Comparison of ENCODE assay signal across 24 cellular contexts in genomic region chr11:67520856-67521824, GRCh38. TPM values are rescaled to one million over a fixed set of nuclear protein-coding genes. Genes with fewer than 3 reads are reported as not detected.
DNase-seq lines count a peak whose midpoint lies in the region; ATAC-seq, FAIRE-seq and TF ChIP-seq lines count a peak whose summit lies in the region.
"Had no signal": no experiment of that assay in that cellular context is flagged by ENCODE, and none has a peak within 500 bp of the region (broad histone marks: within the 10 kb centered on the region; RNA-seq: fewer than 3 reads in every experiment).

No MANE protein-coding gene starts in this region.

- H3K9me3 ChIP-seq in H1 (ENCODE audit: insufficient read depth in 2 of 2, low read depth in 1 of 2, low read length in 1 of 2) (no peaks in the 10 kb centered on the region), spleen (no peaks in the 10 kb centered on the region), body of pancreas (no peaks in the 10 kb centered on the region), A673 (ENCODE audit: low read depth, low read length, poor library complexity, severe bottlenecking) (no peaks in the 10 kb centered on the region)

- no peak overlapping the region for H2BK20ac ChIP-seq in H1 (ENCODE audit: low read length)

- H2AFZ ChIP-seq in H1 (ENCODE audit: low read length): no peak overlapping the region

- TF ChIP-seq EP300 in H1 (IDR thresholded peaks at IDR 0.05; ENCODE audit: borderline replicate concordance in 1 of 2, low read depth in 2 of 2, low read length in 2 of 2): no peak

- POLR2A ChIA-PET in H1 (lab: Charles Lee; ENCODE audit: partially characterized antibody): interaction anchor here (0.5 to 1.4 kb wide), 3 partner anchors 22 to 84 kb away, joined by 3 read pairs; partner anchors contain the start of gene PTPRCAP
- POLR2A ChIA-PET in A673 (lab: Charles Lee; ENCODE audit: low non-redundant PET): no interaction called here

- H3K79me2 ChIP-seq in H1 (ENCODE audit: control insufficient read depth in 1 of 2, insufficient read depth in 2 of 2, low read length in 2 of 2): no peaks in the 10 kb centered on the region

- FAIRE-seq in H1 (lab: Jason Lieb, UNC): no peak
- FAIRE-seq: A204.1, GM12878, GM18507, H54, HepG2 had no signal

- no peak overlapping the region for H2AK5ac ChIP-seq in H1 (ENCODE audit: low read depth, low read length)

- H2BK12ac ChIP-seq in H1 (ENCODE audit: low read depth, low read length): no peak overlapping the region

- no peak overlapping the region for H4K5ac ChIP-seq in H1 (ENCODE audit: insufficient read length, low read depth, low read length)

- H3K27ac ChIP-seq in C4-2B (peak overlapping the region; percentile 25; the same call in 1 of the 2 replicates), H1 (ENCODE audit: low read depth, low read length) (no peak overlapping the region), spleen (no peak overlapping the region), body of pancreas (no peak overlapping the region), A673 (ENCODE audit: low read depth, low read length, poor library complexity, severe bottlenecking) (no peak overlapping the region)

- TF ChIP-seq POLR2A in H1 (IDR thresholded peaks at IDR 0.05; ENCODE audit: control extremely low read depth in 1 of 2, low read depth in 2 of 2, low read length in 2 of 2): no peak
- no peak for TF ChIP-seq POLR2A in spleen (IDR thresholded peaks at IDR 0.05)
- TF ChIP-seq POLR2A in body of pancreas (IDR thresholded peaks at IDR 0.05): no peak

- H3K56ac ChIP-seq in H1 (replicated peaks; ENCODE audit: insufficient read length, low read depth, low read length): no peak overlapping the region

- BruUV-seq in A673 (replicated peaks; lab: Mats Ljungman, UMichigan): no TSS peak

- DNase-seq in H7: peak; percentile 34
- DNase-seq in H1 (ENCODE audit: low read depth in 1 of 2, low spot score in 2 of 2): no peak
- peak; percentile 41 for DNase-seq in spleen
- DNase-seq in body of pancreas: no peak
- no peak for DNase-seq in A673 (ENCODE audit: low spot score)
- no peak for DNase-seq in GM03348 (ENCODE audit: low spot score)
- DNase-seq: AML-193; CD4-positive, alpha-beta memory T cell; DMS153; DMS79; GDM1; Kasumi-1; KG1 had no signal

- H2BK120ac ChIP-seq in H1 (replicated peaks; ENCODE audit: low read depth, low read length): no peak overlapping the region

- CTCF ChIA-PET in H1 (lab: Charles Lee; ENCODE audit: partially characterized antibody) (no interaction called here), A673 (lab: Charles Lee) (no interaction called here)

- H2BK15ac ChIP-seq in H1 (ENCODE audit: low read length): no peak overlapping the region

- no peak for TF ChIP-seq RAD21 in H1 (IDR thresholded peaks at IDR 0.05 in 1 of 2, conservative IDR thresholded peaks at IDR 0.05 in 1 of 2; ENCODE audit: low read depth in 2 of 2, low read length in 2 of 2)

- H3K9ac ChIP-seq in H1 (replicated peaks in 1 of 4; ENCODE audit: extremely low read depth in 1 of 4, low read depth in 3 of 4, low read length in 3 of 4): no peak overlapping the region

- H3K4me3 ChIP-seq in H7 (ENCODE audit: insufficient read depth, low read depth, low read length) (no peak overlapping the region), H1 (ENCODE audit: extremely low read depth in 1 of 4, insufficient read depth in 2 of 4, low read depth in 3 of 4, low read length in 4 of 4) (no peak overlapping the region), spleen (no peak overlapping the region), body of pancreas (no peak overlapping the region), A673 (ENCODE audit: low read depth, low read length, poor library complexity, severe bottlenecking) (no peak overlapping the region)
- H3K4me3 ChIP-seq: GM12878 had no signal

- H3K4me2 ChIP-seq in H1 (ENCODE audit: insufficient read depth in 1 of 2, low read depth in 2 of 2, low read length in 2 of 2): no peak overlapping the region

- H3K4ac ChIP-seq in H1 (replicated peaks; ENCODE audit: insufficient read length, low read depth, low read length): no peak overlapping the region

- H2BK5ac ChIP-seq in H1 (ENCODE audit: low read depth, low read length): no peak overlapping the region

- H3K18ac ChIP-seq in H1 (ENCODE audit: extremely low read depth, low read length): no peak overlapping the region

- H3K14ac ChIP-seq in H1 (ENCODE audit: insufficient read length): no peak overlapping the region

- H3K27me3 ChIP-seq in H7 (ENCODE audit: control insufficient read depth, insufficient read depth, low read length) (peaks cover 1% of the 10 kb centered on the region; the same call in 1 of the 2 replicates), H1 (replicated peaks in 1 of 4; ENCODE audit: control insufficient read depth in 3 of 4, extremely low read depth in 1 of 4, insufficient read depth in 3 of 4, low read length in 3 of 4) (no peaks in the 10 kb centered on the region), spleen (replicated peaks in 1 of 7) (peaks cover 0 to 17% (median 0%) of the 10 kb centered on the region in 7 donors), body of pancreas (no peaks in the 10 kb centered on the region), A673 (replicated peaks; ENCODE audit: insufficient read depth, low read depth, low read length, poor library complexity) (no peaks in the 10 kb centered on the region)

- no peak overlapping the region for H4K8ac ChIP-seq in H1 (ENCODE audit: extremely low read depth, insufficient read depth, low read length)

- no peaks in the 10 kb centered on the region for H3K36me3 ChIP-seq in H7 (replicated peaks; ENCODE audit: control insufficient read depth, insufficient read depth, low read length)
- H3K36me3 ChIP-seq in H1 (ENCODE audit: control insufficient read depth in 2 of 4, insufficient read depth in 4 of 4, low read length in 3 of 4): no peaks in the 10 kb centered on the region
- H3K36me3 ChIP-seq in spleen: no peaks in the 10 kb centered on the region
- no peaks in the 10 kb centered on the region for H3K36me3 ChIP-seq in body of pancreas (replicated peaks in 1 of 2; ENCODE audit: insufficient read depth in 1 of 2, low read depth in 2 of 2)
- no peaks in the 10 kb centered on the region for H3K36me3 ChIP-seq in A673 (ENCODE audit: insufficient read depth, low read length, poor library complexity, severe bottlenecking)

- WGBS in H1 (ENCODE audit: extremely low coverage in 1 of 2, insufficient coverage in 1 of 2, insufficient read length in 1 of 2, insufficient replicate concordance in 2 of 2, low coverage in 1 of 2, low lambda C conversion rate in 2 of 2, missing lambda C conversion rate in 1 of 2), 2 experiments: 87% methylated on average over 16 of the region's 16 CpGs; no CpG with 5 or more reads in 1 of the 2 experiments
- 76 to 92% (median 88%) methylated on average over 14 to 16 of the region's 16 CpGs for WGBS in spleen, 5 donors
- WGBS in body of pancreas, 2 donors: 90 to 91% methylated on average over 14 to 16 of the region's 16 CpGs

- no peaks in the 10 kb centered on the region for H4K20me1 ChIP-seq in H1 (replicated peaks in 1 of 2; ENCODE audit: control insufficient read depth in 1 of 2, insufficient read depth in 2 of 2, low read length in 2 of 2)

- H3K4me1 ChIP-seq in H1 (replicated peaks in 1 of 4; ENCODE audit: control insufficient read depth in 3 of 4, insufficient read depth in 4 of 4, low read length in 3 of 4) (no peaks in the 10 kb centered on the region), spleen (no peaks in the 10 kb centered on the region), body of pancreas (peaks cover 12% of the 10 kb centered on the region), A673 (ENCODE audit: insufficient read depth, low read length, poor library complexity, severe bottlenecking) (no peaks in the 10 kb centered on the region)

- no peak overlapping the region for H4K91ac ChIP-seq in H1 (replicated peaks; ENCODE audit: insufficient read length, low read length)

- intact Hi-C loops in spleen (cut with DNase I; ENCODE audit: low total_unique reads): no loop called here
- intact Hi-C loops in body of pancreas (cut with DNase I): no loop called here
- intact Hi-C loops in A673 (cut with micrococcal nuclease; ENCODE audit: unreplicated experiment): no loop called here

- no peak overlapping the region for H3K23ac ChIP-seq in H1 (ENCODE audit: insufficient read length)

- no peaks in the 10 kb centered on the region for H3K79me1 ChIP-seq in H1 (ENCODE audit: low read depth, low read length)

- no peak for TF ChIP-seq CTCF in C4-2B (conservative IDR thresholded peaks at IDR 0.05)
- TF ChIP-seq CTCF in H1 (IDR thresholded peaks at IDR 0.05; ENCODE audit: control extremely low read depth in 1 of 3, insufficient read depth in 1 of 3, low read depth in 1 of 3, low read length in 3 of 3): no peak
- TF ChIP-seq CTCF in spleen (IDR thresholded peaks at IDR 0.05 in 8 of 11, conservative IDR thresholded peaks at IDR 0.05 in 3 of 11): no peak
- TF ChIP-seq CTCF in body of pancreas (IDR thresholded peaks at IDR 0.05): no peak
- TF ChIP-seq CTCF in A673 (conservative IDR thresholded peaks at IDR 0.05; ENCODE audit: low read depth, low read length): no peak

- ATAC-seq in body of pancreas: no peak
- ATAC-seq: GM12878, HCT116, HepG2 had no signal

- H3K23me2 ChIP-seq in H1 (ENCODE audit: low read depth, low read length): no peaks in the 10 kb centered on the region

RNA-seq across cellular contexts. Expression of gene CABP2, which starts 2.1 kb away (rescaled TPM):
- not detected in 2 replicates for total RNA-seq in H7 (2014; rRNA removed; shearing (Covaris generic))
- total RNA-seq in H1 (2021; fragmentation: NEBNext Ultra II Directional; extraction: Animal tissue kit (Norgen Biotek cat#: 25700)): not detected in 2 replicates
- polyA plus RNA-seq in H1 (2011; rRNA removed) (not detected in 2 replicates), spleen (not detected)
- polyA plus RNA-seq in H1 (2011; cell fraction: cytosol; rRNA removed): not detected
- not detected for polyA plus RNA-seq in H1 (2011; cell fraction: nucleus; rRNA removed)
- not detected in 4 replicates for polyA plus RNA-seq in H1 (2012, experiment 1 of 2)
- not detected for polyA plus RNA-seq in H1 (2012, experiment 2 of 2)
- not detected for polyA plus RNA-seq in H1 (2013, experiment 1 of 2)
- not detected for polyA plus RNA-seq in H1 (2013, experiment 2 of 2)
- not detected in 2 replicates for polyA minus RNA-seq in H1 (2011; rRNA and poly(A)+ RNA removed)
- not detected for polyA minus RNA-seq in H1 (2011; cell fraction: cytosol; rRNA and poly(A)+ RNA removed)
- polyA minus RNA-seq in H1 (2011; cell fraction: nucleus; rRNA and poly(A)+ RNA removed): not detected
- total RNA-seq in spleen (not detected), body of pancreas (not detected), A673 (2021) (not detected in 2 replicates)
- total RNA-seq: CD4-positive, alpha-beta memory T cell; Daoy; GM12878; HepG2 had no signal
- polyA plus RNA-seq: BJ; CD14-positive monocyte; CD4-positive, alpha-beta memory T cell; GM12878; HepG2; IgD-negative memory B cell had no signal

RNA-seq across cellular contexts. Expression of gene CDK2AP2, which starts 13.2 kb away (rescaled TPM):
- 28.6 and 38.1 TPM in 2 replicates for total RNA-seq in H7 (2014; rRNA removed; shearing (Covaris generic))
- total RNA-seq in H1 (2021; fragmentation: NEBNext Ultra II Directional; extraction: Animal tissue kit (Norgen Biotek cat#: 25700)): 47.3 and 49.6 TPM in 2 replicates
- 65.1 and 89.6 TPM in 2 replicates for polyA plus RNA-seq in H1 (2011; rRNA removed)
- polyA plus RNA-seq in H1 (2011; cell fraction: cytosol; rRNA removed): 33.8 TPM
- polyA plus RNA-seq in H1 (2011; cell fraction: nucleus; rRNA removed): 39.1 TPM
- polyA plus RNA-seq in H1 (2012, experiment 1 of 2): 37.4 to 52.9 TPM (median 45.6 TPM) in 4 replicates
- polyA plus RNA-seq in H1 (2012, experiment 2 of 2): 65.6 TPM
- 35.4 TPM for polyA plus RNA-seq in H1 (2013, experiment 1 of 2)
- 38.4 TPM for polyA plus RNA-seq in H1 (2013, experiment 2 of 2)
- polyA minus RNA-seq in H1 (2011; rRNA and poly(A)+ RNA removed): 12.5 and 16.2 TPM in 2 replicates
- 28.0 TPM for polyA minus RNA-seq in H1 (2011; cell fraction: cytosol; rRNA and poly(A)+ RNA removed)
- 25.7 TPM for polyA minus RNA-seq in H1 (2011; cell fraction: nucleus; rRNA and poly(A)+ RNA removed)
- total RNA-seq in spleen: 10 to 100 TPM; 32.9 to 49.9 (median 40.9) TPM
- polyA plus RNA-seq in spleen: 10 to 100 TPM; 35.6 to 57.1 (median 51.0) TPM
- total RNA-seq in body of pancreas: 10 to 100 TPM; 56.7 to 59.4 TPM
- total RNA-seq in A673 (2021): 48.1 and 51.3 TPM in 2 replicates

RNA-seq across cellular contexts. Expression of gene PITPNM1, which starts 16.0 kb away (rescaled TPM):
- 36.9 and 37.5 TPM in 2 replicates for total RNA-seq in H7 (2014; rRNA removed; shearing (Covaris generic))
- 52.7 and 55.0 TPM in 2 replicates for total RNA-seq in H1 (2021; fragmentation: NEBNext Ultra II Directional; extraction: Animal tissue kit (Norgen Biotek cat#: 25700))
- polyA plus RNA-seq in H1 (2011; rRNA removed) (27.2 and 45.1 TPM in 2 replicates), spleen (10 to 100 TPM; 17.8 to 67.0 (median 29.2) TPM)
- 26.4 TPM for polyA plus RNA-seq in H1 (2011; cell fraction: cytosol; rRNA removed)
- polyA plus RNA-seq in H1 (2011; cell fraction: nucleus; rRNA removed): 74.8 TPM
- 24.2 to 30.4 TPM (median 27.3 TPM) in 4 replicates for polyA plus RNA-seq in H1 (2012, experiment 1 of 2)
- polyA plus RNA-seq in H1 (2012, experiment 2 of 2): 25.8 TPM
- polyA plus RNA-seq in H1 (2013, experiment 1 of 2): 28.4 TPM
- polyA plus RNA-seq in H1 (2013, experiment 2 of 2): 28.5 TPM
- polyA minus RNA-seq in H1 (2011; rRNA and poly(A)+ RNA removed): 14.8 and 18.7 TPM in 2 replicates
- 32.3 TPM for polyA minus RNA-seq in H1 (2011; cell fraction: cytosol; rRNA and poly(A)+ RNA removed)
- polyA minus RNA-seq in H1 (2011; cell fraction: nucleus; rRNA and poly(A)+ RNA removed): 30.9 TPM
- total RNA-seq in spleen (10 to 100 TPM; 42.5 to 86.9 (median 74.9) TPM), body of pancreas (10 to 100 TPM in 1 of 2 donors, 1 to 10 TPM in 1; 8.6 to 24.4 TPM), A673 (2021) (55.9 and 60.9 TPM in 2 replicates)

RNA-seq across cellular contexts. Expression of gene AIP, which starts 38.3 kb away (rescaled TPM):
- 40.8 and 51.2 TPM in 2 replicates for total RNA-seq in H7 (2014; rRNA removed; shearing (Covaris generic))
- 28.8 and 29.8 TPM in 2 replicates for total RNA-seq in H1 (2021; fragmentation: NEBNext Ultra II Directional; extraction: Animal tissue kit (Norgen Biotek cat#: 25700))
- polyA plus RNA-seq in H1 (2011; rRNA removed): 54.4 and 68.6 TPM in 2 replicates
- 66.1 TPM for polyA plus RNA-seq in H1 (2011; cell fraction: cytosol; rRNA removed)
- 52.2 TPM for polyA plus RNA-seq in H1 (2011; cell fraction: nucleus; rRNA removed)
- 25.4 to 39.2 TPM (median 35.0 TPM) in 4 replicates for polyA plus RNA-seq in H1 (2012, experiment 1 of 2)
- polyA plus RNA-seq in H1 (2012, experiment 2 of 2): 35.9 TPM
- polyA plus RNA-seq in H1 (2013, experiment 1 of 2): 19.5 TPM
- polyA plus RNA-seq in H1 (2013, experiment 2 of 2): 19.1 TPM
- 27.2 TPM in 2 replicates for polyA minus RNA-seq in H1 (2011; rRNA and poly(A)+ RNA removed)
- polyA minus RNA-seq in H1 (2011; cell fraction: cytosol; rRNA and poly(A)+ RNA removed): 19.8 TPM
- polyA minus RNA-seq in H1 (2011; cell fraction: nucleus; rRNA and poly(A)+ RNA removed): 17.7 TPM
- 10 to 100 TPM; 72.2 to 95.8 (median 88.1) TPM for total RNA-seq in spleen
- 100 to 1,000 TPM; 135 to 146 (median 141) TPM for polyA plus RNA-seq in spleen
- total RNA-seq in body of pancreas: 10 to 100 TPM; 21.4 to 39.7 TPM
- 66.0 and 77.9 TPM in 2 replicates for total RNA-seq in A673 (2021)

RNA-seq across cellular contexts. Expression of gene TMEM134, which starts 52.1 kb away (rescaled TPM):
- 34.9 and 51.7 TPM in 2 replicates for total RNA-seq in H7 (2014; rRNA removed; shearing (Covaris generic))
- 32.4 and 33.5 TPM in 2 replicates for total RNA-seq in H1 (2021; fragmentation: NEBNext Ultra II Directional; extraction: Animal tissue kit (Norgen Biotek cat#: 25700))
- 229 and 268 TPM in 2 replicates for polyA plus RNA-seq in H1 (2011; rRNA removed)
- polyA plus RNA-seq in H1 (2011; cell fraction: cytosol; rRNA removed): 137 TPM
- 92.9 TPM for polyA plus RNA-seq in H1 (2011; cell fraction: nucleus; rRNA removed)
- polyA plus RNA-seq in H1 (2012, experiment 1 of 2): 33.1 to 44.0 TPM (median 41.7 TPM) in 4 replicates
- 29.0 TPM for polyA plus RNA-seq in H1 (2012, experiment 2 of 2)
- polyA plus RNA-seq in H1 (2013, experiment 1 of 2): 35.4 TPM
- polyA plus RNA-seq in H1 (2013, experiment 2 of 2): 38.9 TPM
- 3.5 and 4.4 TPM in 2 replicates for polyA minus RNA-seq in H1 (2011; rRNA and poly(A)+ RNA removed)
- 15.0 TPM for polyA minus RNA-seq in H1 (2011; cell fraction: cytosol; rRNA and poly(A)+ RNA removed)
- polyA minus RNA-seq in H1 (2011; cell fraction: nucleus; rRNA and poly(A)+ RNA removed): 24.3 TPM
- 100 to 1,000 TPM in 3 of 7 donors, 10 to 100 TPM in 4; 48.5 to 192 (median 66.6) TPM for total RNA-seq in spleen
- 100 to 1,000 TPM in 1 of 3 donors, 10 to 100 TPM in 2; 94.6 to 123 (median 95.1) TPM for polyA plus RNA-seq in spleen
- 100 to 1,000 TPM in 1 of 2 donors, 10 to 100 TPM in 1; 69.5 to 118 TPM for total RNA-seq in body of pancreas
- total RNA-seq in A673 (2021): 36.0 and 40.3 TPM in 2 replicates

Comparison
In these comparisons a context has a peak if more than half of its experiments do, and no peak if none do; other contexts are left out.
1. DNase-seq: peak in H7 (single experiment) and spleen (single experiment); none in H1 (0 of 2), body of pancreas (0 of 4), A673 (single experiment) and GM03348 (single experiment).